Comparison of ENCODE assay signal across 9 cellular contexts in genomic region chr2:25453199-25453903, GRCh38.
DNase-seq lines count a peak whose midpoint lies in the region; ATAC-seq and TF ChIP-seq lines count a peak whose summit lies in the region.
"Had no signal": no experiment of that assay in that cellular context is flagged by ENCODE, and none has a peak within 500 bp of the region (broad histone marks: within the 10 kb centered on the region; RNA-seq: fewer than 3 reads in every experiment).

No MANE protein-coding gene starts in this region.

- peaks cover 27% of the 10 kb centered on the region for H3K36me3 Mint-ChIP-seq in T-helper 1 cell treated with Interleukin-12 subunit alpha and Interleukin-12 subunit beta and Interleukin-4 antibody, amounts not matched to agents 30 μg/mL and 1 μg/mL, for 36 hours (ENCODE audit: low read depth)

- H3K36me3 ChIP-seq in spleen (peaks cover 0 to 19% (median 0%) of the 10 kb centered on the region in 6 donors), H7 (replicated peaks; ENCODE audit: control insufficient read depth, insufficient read depth, low read length) (no peaks in the 10 kb centered on the region)

- H3K9me3 ChIP-seq in spleen: no peaks in the 10 kb centered on the region
- H3K9me3 ChIP-seq: mucosa of descending colon had no signal

- TF ChIP-seq POLR2A in spleen (IDR thresholded peaks at IDR 0.05): no peak

- no peak for DNase-seq in spleen
- DNase-seq in SW480 (ENCODE audit: low spot score): no peak
- no peak for DNase-seq in amniotic stem cell (lab: John Stamatoyannopoulos, UW)
- DNase-seq in H7: no peak
- DNase-seq: mucosa of descending colon had no signal

- intact Hi-C loops in spleen (cut with DNase I; ENCODE audit: low total_unique reads): no loop called here

- H3K27me3 Mint-ChIP-seq in T-helper 1 cell treated with Interleukin-12 subunit alpha and Interleukin-12 subunit beta and Interleukin-4 antibody, amounts not matched to agents 30 μg/mL and 1 μg/mL, for 36 hours (ENCODE audit: low read depth): no peaks in the 10 kb centered on the region

- H3K4me1 Mint-ChIP-seq in T-helper 1 cell treated with Interleukin-12 subunit alpha and Interleukin-12 subunit beta and Interleukin-4 antibody, amounts not matched to agents 30 μg/mL and 1 μg/mL, for 36 hours (ENCODE audit: low read depth): peaks cover 27% of the 10 kb centered on the region

- H3K27me3 ChIP-seq in spleen (replicated peaks in 1 of 7) (no peaks in the 10 kb centered on the region), H7 (ENCODE audit: control insufficient read depth, insufficient read depth, low read length) (no peaks in the 10 kb centered on the region)

- H3K27ac Mint-ChIP-seq in T-helper 1 cell treated with Interleukin-12 subunit alpha and Interleukin-12 subunit beta and Interleukin-4 antibody, amounts not matched to agents 30 μg/mL and 1 μg/mL, for 36 hours: peak overlapping the region; percentile 92

- H3K4me1 ChIP-seq in spleen: peaks cover 0 to 12% (median 7%) of the 10 kb centered on the region in 6 donors

- peak overlapping the region; percentile 54 for H3K4me3 Mint-ChIP-seq in T-helper 1 cell treated with Interleukin-12 subunit alpha and Interleukin-12 subunit beta and Interleukin-4 antibody, amounts not matched to agents 30 μg/mL and 1 μg/mL, for 36 hours

- TF ChIP-seq CTCF in spleen (IDR thresholded peaks at IDR 0.05 in 8 of 11, conservative IDR thresholded peaks at IDR 0.05 in 3 of 11): no peak

- peaks cover 8% of the 10 kb centered on the region for H3K9me3 Mint-ChIP-seq in T-helper 1 cell treated with Interleukin-12 subunit alpha and Interleukin-12 subunit beta and Interleukin-4 antibody, amounts not matched to agents 30 μg/mL and 1 μg/mL, for 36 hours

- 78 to 87% (median 80%) methylated on average over 3 of the region's 3 CpGs for WGBS in spleen, 5 donors

- ATAC-seq in GM18520 (IDR thresholded peaks at IDR 0.05; ENCODE audit: unreplicated experiment) (peak; percentile 78), GM21825 (IDR thresholded peaks at IDR 0.05; ENCODE audit: unreplicated experiment) (peak; percentile 81), GM21360 (IDR thresholded peaks at IDR 0.05; ENCODE audit: unreplicated experiment) (no peak)
- ATAC-seq: mucosa of descending colon had no signal

- H3K4me3 ChIP-seq in spleen (no peak overlapping the region), H7 (ENCODE audit: insufficient read depth, low read depth, low read length) (no peak overlapping the region)
- H3K4me3 ChIP-seq: mucosa of descending colon had no signal

- H3K27ac ChIP-seq in spleen: peak overlapping the region in 5 of 8 donors; percentile 43 to 71 (median 62)
